Comparison of ENCODE assay signal across 24 cellular contexts in genomic region chr3:17234382-17234781, GRCh38.
"Had no signal": no experiment of that assay in that cellular context is flagged by ENCODE, and none has a peak within 500 bp of the region (broad histone marks: within the 10 kb centered on the region; RNA-seq: fewer than 3 reads in every experiment).

No MANE protein-coding gene starts in this region.

- H3K27me3 ChIP-seq: esophagus squamous epithelium, gastroesophageal sphincter, sigmoid colon, stomach, suprapubic skin, tibial nerve had no signal

- H3K4me3 Mint-ChIP-seq: activated CD4-positive, alpha-beta memory T cell treated with anti-CD3 and anti-CD28 coated beads for 36 hours; memory B cell; neural crest cell; stimulated activated memory B cell treated with anti-CD40 and anti-IgM and Interleukin-4, amounts not matched to agents 10 μg/mL and 1 μg/mL and 100 μg/mL, for 72 hours had no signal

- H3K27ac ChIP-seq: esophagus squamous epithelium, gastroesophageal sphincter, sigmoid colon, stomach, suprapubic skin, tibial nerve had no signal

- H3K9me3 Mint-ChIP-seq: activated CD4-positive, alpha-beta memory T cell treated with anti-CD3 and anti-CD28 coated beads for 36 hours; activated T-helper 2 cell treated with anti-CD3 and anti-CD28 coated beads, Interferon-gamma antibody, Interleukin-2, Interleukin-4, amounts not matched to agents 10 μg/mL and 5 μg/mL and 100 μg/mL, durations not matched to agents 14 hours and 24 hours and 36 hours; memory B cell; neural crest cell; stimulated activated memory B cell treated with anti-CD40 and anti-IgM and Interleukin-4, amounts not matched to agents 10 μg/mL and 1 μg/mL and 100 μg/mL, for 72 hours had no signal

- H3K4me1 ChIP-seq: esophagus squamous epithelium, gastroesophageal sphincter, suprapubic skin, tibial nerve had no signal

- H3K9me3 ChIP-seq: esophagus squamous epithelium, gastroesophageal sphincter, sigmoid colon, stomach, suprapubic skin, tibial nerve had no signal

- H3K27ac Mint-ChIP-seq: activated CD4-positive, alpha-beta memory T cell treated with anti-CD3 and anti-CD28 coated beads for 36 hours; activated T-helper 2 cell treated with anti-CD3 and anti-CD28 coated beads, Interferon-gamma antibody, Interleukin-2, Interleukin-4, amounts not matched to agents 10 μg/mL and 5 μg/mL and 100 μg/mL, durations not matched to agents 14 hours and 24 hours and 36 hours; stimulated activated memory B cell treated with anti-CD40 and anti-IgM and Interleukin-4, amounts not matched to agents 10 μg/mL and 1 μg/mL and 100 μg/mL, for 72 hours had no signal

- ATAC-seq: gastroesophageal sphincter; left cardiac atrium; stimulated activated memory B cell treated with anti-CD40 and anti-IgM and Interleukin-4, amounts not matched to agents 10 μg/mL and 1 μg/mL and 100 μg/mL, for 72 hours had no signal

- FAIRE-seq: urothelium cell line had no signal

- H3K27me3 Mint-ChIP-seq: activated CD4-positive, alpha-beta memory T cell treated with anti-CD3 and anti-CD28 coated beads for 36 hours; memory B cell; stimulated activated memory B cell treated with anti-CD40 and anti-IgM and Interleukin-4, amounts not matched to agents 10 μg/mL and 1 μg/mL and 100 μg/mL, for 72 hours had no signal

- DNase-seq: activated CD4-positive, alpha-beta memory T cell treated with anti-CD3 and anti-CD28 coated beads for 36 hours; activated CD4-positive, alpha-beta T cell treated with anti-CD3 and anti-CD28 coated beads for 48 hours; activated CD4-positive, CD25-positive, alpha-beta regulatory T cell; activated naive CD4-positive, alpha-beta T cell treated with Interleukin-2 at 50 U/mL for 16 hours; activated T-cell treated with anti-CD3 and anti-CD28 coated beads for 4 hours; effector memory CD4-positive, alpha-beta T cell; esophagus squamous epithelium; head of caudate nucleus; islet precursor cell; left cardiac atrium; occipital lobe; sigmoid colon; stimulated activated CD4-positive, alpha-beta T cell treated with anti-CD3 and anti-CD28 coated beads, Interleukin-15, amount 100 ng/mL, for 24 hours; stomach; T1000 had no signal

- H3K4me3 ChIP-seq: esophagus squamous epithelium, gastroesophageal sphincter, sigmoid colon, smooth muscle cell, stomach, suprapubic skin, tibial nerve had no signal
